In genomic region chr14:69571879-69572633, GRCh38 we compare ENCODE assay signal across 8 cellular contexts. TPM values are rescaled to one million over a fixed set of nuclear protein-coding genes. Genes with fewer than 3 reads are reported as not detected.
DNase-seq lines count a peak whose midpoint lies in the region; ATAC-seq, FAIRE-seq and TF ChIP-seq lines count a peak whose summit lies in the region.

No MANE protein-coding gene starts in this region.

- H3K27ac ChIP-seq in BLaER1 treated with 17β-estradiol and CSF1 and Interleukin-3, amounts not matched to agents 10 nM and 100 nM = no peak overlapping the region
- H3K27ac ChIP-seq in ectodermal cell (ENCODE audit: insufficient read depth, low read depth, low read length, poor library complexity, severe bottlenecking) (no peak overlapping the region), muscle layer of duodenum (ENCODE audit: low read length) (no peak overlapping the region)
- no peak overlapping the region for H3K27ac ChIP-seq in CD8-positive, alpha-beta memory T cell (ENCODE audit: low read depth, low read length)

- H3K9me3 ChIP-seq in BLaER1 treated with 17β-estradiol and CSF1 and Interleukin-3, amounts not matched to agents 10 nM and 100 nM (replicated peaks in 1 of 11) = peaks cover 9 to 22% (median 17%) of the 10 kb centered on the region in 11 experiments; a peak in 19 of 22 replicates
- H3K9me3 ChIP-seq in ectodermal cell (ENCODE audit: control insufficient read depth, low read length) = no peaks in the 10 kb centered on the region
- no peaks in the 10 kb centered on the region for H3K9me3 ChIP-seq in muscle layer of duodenum (ENCODE audit: control insufficient read depth in 1 of 2, low read length in 2 of 2)
- H3K9me3 ChIP-seq in CD8-positive, alpha-beta memory T cell (ENCODE audit: low read length) = no peaks in the 10 kb centered on the region

- WGBS in ectodermal cell, 2 experiments = 24 to 33% methylated on average over 101 of the region's 101 CpGs

- H3K4me3 ChIP-seq in BLaER1 treated with 17β-estradiol and CSF1 and Interleukin-3, amounts not matched to agents 10 nM and 100 nM = peak overlapping the region; percentile 49 to 71 (median 58)
- H3K4me3 ChIP-seq in NB4 (ENCODE audit: low read depth, low read length) (no peak overlapping the region), ectodermal cell (ENCODE audit: insufficient read depth, low read depth, low read length) (peak overlapping the region; percentile 5), muscle layer of duodenum (ENCODE audit: low read depth in 1 of 2, low read length in 2 of 2) (peak overlapping the region; percentile 16 to 73)
- no peak overlapping the region for H3K4me3 ChIP-seq in CD8-positive, alpha-beta memory T cell (ENCODE audit: low read length)

- no peaks in the 10 kb centered on the region for H3K36me3 ChIP-seq in BLaER1 treated with 17β-estradiol and CSF1 and Interleukin-3, amounts not matched to agents 10 nM and 100 nM
- peaks cover 12% of the 10 kb centered on the region for H3K36me3 ChIP-seq in ectodermal cell (ENCODE audit: control insufficient read depth, insufficient read depth, low read length)
- H3K36me3 ChIP-seq in muscle layer of duodenum (ENCODE audit: control insufficient read depth in 1 of 2, insufficient read depth in 2 of 2, low read length in 2 of 2) = no peaks in the 10 kb centered on the region
- H3K36me3 ChIP-seq in CD8-positive, alpha-beta memory T cell (ENCODE audit: insufficient read depth, low read length) = no peaks in the 10 kb centered on the region

- peaks cover 5 to 14% (median 8%) of the 10 kb centered on the region in 3 donors for H3K4me1 Mint-ChIP-seq in CD8-positive, alpha-beta memory T cell

- peaks cover 45 to 54% (median 50%) of the 10 kb centered on the region in 11 experiments for H3K27me3 ChIP-seq in BLaER1 treated with 17β-estradiol and CSF1 and Interleukin-3, amounts not matched to agents 10 nM and 100 nM
- H3K27me3 ChIP-seq in ectodermal cell (ENCODE audit: control insufficient read depth, insufficient read depth, low read length, poor library complexity, severe bottlenecking) (peaks cover 39% of the 10 kb centered on the region), muscle layer of duodenum (ENCODE audit: low read depth, low read length) (peaks cover 54% of the 10 kb centered on the region)
- peaks cover 20% of the 10 kb centered on the region for H3K27me3 ChIP-seq in CD8-positive, alpha-beta memory T cell (ENCODE audit: insufficient read depth, low read length, poor library complexity, severe bottlenecking)

- no peak for FAIRE-seq in frontal cortex (lab: Jason Lieb, UNC)

- DNase-seq in NB4 (ENCODE audit: low read depth) (peak; percentile 8), RKO (ENCODE audit: low spot score) (no peak), frontal cortex (ENCODE audit: low spot score in 2 of 2) (no peak)
- DNase-seq in CD8-positive, alpha-beta memory T cell = no peak

- peak overlapping the region; percentile 66 to 92 (median 84) for H3K4me2 ChIP-seq in BLaER1 treated with 17β-estradiol and CSF1 and Interleukin-3, amounts not matched to agents 10 nM and 100 nM

- no peaks in the 10 kb centered on the region for H3K36me3 Mint-ChIP-seq in CD8-positive, alpha-beta memory T cell

- peak overlapping the region in 6 of 11 experiments; percentile 5 to 45 (median 35); a peak in 4 of 22 replicates for H3K9ac ChIP-seq in BLaER1 treated with 17β-estradiol and CSF1 and Interleukin-3, amounts not matched to agents 10 nM and 100 nM

- peaks cover 44 to 74% of the 10 kb centered on the region in 2 donors for H3K27me3 Mint-ChIP-seq in CD8-positive, alpha-beta memory T cell

- H3K4me3 Mint-ChIP-seq in CD8-positive, alpha-beta memory T cell = peak overlapping the region in 2 of 7 donors; percentile 15 to 43

- H4K20me1 ChIP-seq in BLaER1 treated with 17β-estradiol and CSF1 and Interleukin-3, amounts not matched to agents 10 nM and 100 nM = peaks cover 0 to 25% (median 14%) of the 10 kb centered on the region in 11 experiments; a peak in 10 of 22 replicates

- no peak for ATAC-seq in GM21717 (IDR thresholded peaks at IDR 0.05; ENCODE audit: unreplicated experiment)

- POLR2A ChIA-PET in CD8-positive, alpha-beta memory T cell (lab: Charles Lee) = interaction anchor here (0.9 kb wide), 1 partner anchor 174 kb away, joined by 4 read pairs; the partner anchor contains the start of genes ERH and SLC39A9

- CTCF ChIA-PET in CD8-positive, alpha-beta memory T cell (lab: Charles Lee) = interaction anchor here (1.0 kb wide), 1 partner anchor 155 kb away, joined by 3 read pairs; no protein-coding TSS in a partner anchor

- TF ChIP-seq POLR2A in NB4 (IDR thresholded peaks at IDR 0.05; ENCODE audit: extremely low read depth, insufficient read length) = no peak

- no peak overlapping the region for H3K27ac Mint-ChIP-seq in CD8-positive, alpha-beta memory T cell

- TF ChIP-seq CTCF in NB4 (IDR thresholded peaks at IDR 0.05; ENCODE audit: low read depth, low read length) = no peak

- H3K9me3 Mint-ChIP-seq in CD8-positive, alpha-beta memory T cell = peaks cover 0 to 2% (median 0%) of the 10 kb centered on the region in 5 donors

- H3K4me1 ChIP-seq in BLaER1 treated with 17β-estradiol and CSF1 and Interleukin-3, amounts not matched to agents 10 nM and 100 nM = peaks cover 11 to 32% (median 25%) of the 10 kb centered on the region in 10 experiments; a peak in 19 of 20 replicates
- H3K4me1 ChIP-seq in ectodermal cell (ENCODE audit: control insufficient read depth, insufficient read depth, low read length) = peaks cover 5% of the 10 kb centered on the region
- H3K4me1 ChIP-seq in muscle layer of duodenum (ENCODE audit: control insufficient read depth in 1 of 2, insufficient read depth in 2 of 2, low read length in 2 of 2) = peaks cover 0 to 37% of the 10 kb centered on the region in 2 donors
- peaks cover 7% of the 10 kb centered on the region for H3K4me1 ChIP-seq in CD8-positive, alpha-beta memory T cell (ENCODE audit: insufficient read depth, low read length)

RNA-seq across cellular contexts. Expression of gene CCDC177, which starts 2.6 kb away (rescaled TPM):
- 5.9 TPM for polyA plus RNA-seq in ectodermal cell (2013, experiment 1 of 4)
- polyA plus RNA-seq in ectodermal cell (2013, experiment 2 of 4) = 10.8 TPM
- 7.2 TPM for polyA plus RNA-seq in ectodermal cell (2013, experiment 3 of 4)
- polyA plus RNA-seq in ectodermal cell (2013, experiment 4 of 4) = 7.7 TPM
- not detected for total RNA-seq in CD8-positive, alpha-beta memory T cell
- polyA plus RNA-seq in CD8-positive, alpha-beta memory T cell = not detected
- total RNA-seq in frontal cortex = 4.5 TPM

RNA-seq across cellular contexts. Expression of gene SUSD6, which starts 39.3 kb away (rescaled TPM):
- 4.8 TPM for polyA plus RNA-seq in ectodermal cell (2013, experiment 1 of 4)
- 6.7 TPM for polyA plus RNA-seq in ectodermal cell (2013, experiment 2 of 4)
- polyA plus RNA-seq in ectodermal cell (2013, experiment 3 of 4) = 4.8 TPM
- 4.9 TPM for polyA plus RNA-seq in ectodermal cell (2013, experiment 4 of 4)
- total RNA-seq in CD8-positive, alpha-beta memory T cell = 10 to 100 TPM; 51.4 to 53.9 TPM
- polyA plus RNA-seq in CD8-positive, alpha-beta memory T cell = 9.3 TPM
- total RNA-seq in frontal cortex = 4.9 TPM

Comparison
In these comparisons a context has a peak if more than half of its experiments do, and no peak if none do; other contexts are left out.
1. H3K4me3 ChIP-seq: peak in BLaER1 treated with 17β-estradiol and CSF1 and Interleukin-3, amounts not matched to agents 10 nM and 100 nM (10 of 10), ectodermal cell (single experiment) and muscle layer of duodenum (2 of 2); none in NB4 (single experiment) and CD8-positive, alpha-beta memory T cell (single experiment).